In genomic region chr4:76589872-76590846, GRCh38 we compare ENCODE assay signal across 11 cellular contexts.
A peak's percentile ranks its signal among the peaks of the same experiment; 100 is the strongest.
DNase-seq lines count a peak whose midpoint lies in the region; ATAC-seq and FAIRE-seq lines count a peak whose summit lies in the region.
"Had no signal": no experiment of that assay in that cellular context is flagged by ENCODE, and none has a peak within 500 bp of the region (broad histone marks: within the 10 kb centered on the region; RNA-seq: fewer than 3 reads in every experiment).

No MANE protein-coding gene starts in this region.

- H3K27ac ChIP-seq in trophoblast cell (ENCODE audit: low read depth, low read length) (peak overlapping the region; percentile 99), Karpas-422 (ENCODE audit: low read length) (no peak overlapping the region)

- peak overlapping the region; percentile 68 for H2BK120ac ChIP-seq in trophoblast cell (ENCODE audit: insufficient read depth, low read length, poor library complexity)

- H3K4me1 ChIP-seq in trophoblast cell (ENCODE audit: control insufficient read depth in 1 of 2, insufficient read depth in 2 of 2, low read length in 2 of 2) (peaks cover 10 to 16% of the 10 kb centered on the region in 2 experiments), Karpas-422 (ENCODE audit: low read length) (no peaks in the 10 kb centered on the region)

- peaks cover 7% of the 10 kb centered on the region for H3K79me2 ChIP-seq in trophoblast cell (ENCODE audit: control insufficient read depth, insufficient read depth, low read length, poor library complexity)
- no peaks in the 10 kb centered on the region for H3K79me2 ChIP-seq in Karpas-422 (ENCODE audit: low read length)

- WGBS in trophoblast cell (ENCODE audit: extremely low coverage, insufficient coverage, insufficient read length), result no CpG with 5 or more reads among the region's 10 CpGs

- no peak overlapping the region for H2AK5ac ChIP-seq in trophoblast cell (ENCODE audit: low read length)

- H2AFZ ChIP-seq in trophoblast cell (ENCODE audit: insufficient read depth, low read length, poor library complexity) (no peak overlapping the region), Karpas-422 (ENCODE audit: low read length) (no peak overlapping the region)

- H3K4me2 ChIP-seq in trophoblast cell (ENCODE audit: low read length), result peak overlapping the region; percentile 52
- no peak overlapping the region for H3K4me2 ChIP-seq in Karpas-422 (ENCODE audit: low read depth, low read length, poor library complexity, severe bottlenecking)

- H3K27me3 ChIP-seq in trophoblast cell (ENCODE audit: insufficient read depth, low read length), result no peaks in the 10 kb centered on the region
- no peaks in the 10 kb centered on the region for H3K27me3 ChIP-seq in Karpas-422 (ENCODE audit: low read length)

- H2BK12ac ChIP-seq in trophoblast cell (ENCODE audit: low read length), result peak overlapping the region; percentile 73

- no peak overlapping the region for H3K9ac ChIP-seq in trophoblast cell (ENCODE audit: low read length)
- H3K9ac ChIP-seq in Karpas-422 (ENCODE audit: low read length), result no peak overlapping the region

- H3K4ac ChIP-seq in trophoblast cell (ENCODE audit: low read depth, low read length), result no peak overlapping the region

- no peak overlapping the region for H4K12ac ChIP-seq in trophoblast cell (ENCODE audit: low read depth, low read length)

- peak; percentile 77 for ATAC-seq in left cardiac atrium
- ATAC-seq in HG02623 (IDR thresholded peaks at IDR 0.05; ENCODE audit: unreplicated experiment), result no peak
- ATAC-seq in HG03039 (IDR thresholded peaks at IDR 0.05; ENCODE audit: unreplicated experiment), result no peak
- ATAC-seq: activated CD8-positive, alpha-beta T cell treated with anti-CD3 and anti-CD28 coated beads, Interleukin-2, amount 10 ng/mL, durations not matched to agents 7 days and 5 days; GM12878 had no signal

- H3K9me2 ChIP-seq in Karpas-422 (replicated peaks; ENCODE audit: insufficient read depth, low read length), result no peaks in the 10 kb centered on the region

- H4K8ac ChIP-seq in trophoblast cell (ENCODE audit: low read depth, low read length), result peak overlapping the region; percentile 75

- FAIRE-seq in TTC549 (lab: Jason Lieb, UNC), result peak; percentile 41
- FAIRE-seq: GM12878 had no signal

- in situ Hi-C loops in G401 (cut with HindIII; ENCODE audit: low sequenced_read_pairs), result no loop called here

- intact Hi-C loops in left cardiac atrium (cut with DNase I), result no loop called here

- H4K20me1 ChIP-seq in Karpas-422 (ENCODE audit: insufficient read depth, low read depth, low read length), result no peaks in the 10 kb centered on the region

- H2BK5ac ChIP-seq in trophoblast cell (ENCODE audit: low read depth, low read length, poor library complexity), result peak overlapping the region; percentile 96

- H3K23ac ChIP-seq in trophoblast cell (ENCODE audit: low read length), result no peak overlapping the region

- no peak overlapping the region for H3K4me3 ChIP-seq in trophoblast cell (ENCODE audit: low read depth, low read length)
- H3K4me3 ChIP-seq in Karpas-422 (ENCODE audit: low read length), result no peak overlapping the region
- H3K4me3 ChIP-seq: GM12878 had no signal

- H3K18ac ChIP-seq in trophoblast cell (ENCODE audit: low read length), result no peak overlapping the region

- H4K91ac ChIP-seq in trophoblast cell (ENCODE audit: low read depth, low read length), result peak overlapping the region; percentile 51

- H3K14ac ChIP-seq in trophoblast cell (ENCODE audit: low read length), result peak overlapping the region; percentile 35

- peak; percentile 82 for DNase-seq in G401 (ENCODE audit: low spot score)
- peak; percentile 33 for DNase-seq in left cardiac atrium
- DNase-seq in trophoblast cell, result peak; percentile 92 to 94
- DNase-seq in NCI-H1930 (lab: John Stamatoyannopoulos, UW), result no peak
- DNase-seq in Karpas-422, result no peak
- DNase-seq: activated CD8-positive, alpha-beta T cell treated with anti-CD3 and anti-CD28 coated beads, Interleukin-2, amount 10 ng/mL, durations not matched to agents 7 days and 5 days; stimulated activated naive CD4-positive, alpha-beta T cell treated with Interleukin-2 at 50 U/mL for 16 hours had no signal

- peaks cover 23% of the 10 kb centered on the region for H3K79me1 ChIP-seq in trophoblast cell (ENCODE audit: low read length)

- H3K9me3 ChIP-seq in trophoblast cell (ENCODE audit: insufficient read depth, low read depth, low read length), result no peaks in the 10 kb centered on the region
- H3K9me3 ChIP-seq in Karpas-422 (ENCODE audit: low read length), result no peaks in the 10 kb centered on the region

- H3K36me3 ChIP-seq in trophoblast cell (ENCODE audit: control insufficient read depth in 1 of 2, insufficient read depth in 2 of 2, low read length in 2 of 2) (peaks cover 1 to 2% of the 10 kb centered on the region in 2 experiments), Karpas-422 (ENCODE audit: insufficient read depth, low read length) (no peaks in the 10 kb centered on the region)

Comparison
In these comparisons a context has a peak if more than half of its experiments do, and no peak if none do; other contexts are left out.
1. DNase-seq: peak in G401 (single experiment), left cardiac atrium (single experiment) and trophoblast cell (2 of 2); none in NCI-H1930 (0 of 2) and Karpas-422 (single experiment).
2. ATAC-seq: peak in left cardiac atrium (2 of 2); none in HG02623 (single experiment) and HG03039 (single experiment).